In genomic region chr17:75513667-75514052, GRCh38 we compare ENCODE assay signal across 13 cellular contexts. TPM values are rescaled to one million over a fixed set of nuclear protein-coding genes. Genes with fewer than 3 reads are reported as not detected.
DNase-seq lines count a peak whose midpoint lies in the region; ATAC-seq, FAIRE-seq and TF ChIP-seq lines count a peak whose summit lies in the region.
"Had no signal": no experiment of that assay in that cellular context is flagged by ENCODE, and none has a peak within 500 bp of the region (broad histone marks: within the 10 kb centered on the region; RNA-seq: fewer than 3 reads in every experiment).

No MANE protein-coding gene starts in this region.

- no peaks in the 10 kb centered on the region for H3K9me3 Mint-ChIP-seq in activated CD4-positive, alpha-beta T cell treated with anti-CD3 and anti-CD28 coated beads, Interleukin-2, amount 10 ng/mL, durations not matched to agents 7 days and 5 days
- H3K9me3 Mint-ChIP-seq: activated T-cell treated with anti-CD3 and anti-CD28 coated beads, Interleukin-2, amount 50 U/mL, for 24 hours; stimulated activated naive CD8-positive, alpha-beta T cell treated with anti-CD3 and anti-CD28 coated beads, Interleukin-15, amount 100 ng/mL, for 72 hours had no signal

- peak overlapping the region; percentile 79; the same call in 1 of the 2 replicates for H3K9ac ChIP-seq in DND-41 (ENCODE audit: low read depth, low read length)

- H3K27me3 Mint-ChIP-seq in activated CD4-positive, alpha-beta T cell treated with anti-CD3 and anti-CD28 coated beads, Interleukin-2, amount 10 ng/mL, durations not matched to agents 7 days and 5 days = peaks cover 4% of the 10 kb centered on the region
- H3K27me3 Mint-ChIP-seq: stimulated activated naive CD8-positive, alpha-beta T cell treated with anti-CD3 and anti-CD28 coated beads, Interleukin-15, amount 100 ng/mL, for 72 hours; T-helper 17 cell had no signal

- H3K4me2 ChIP-seq in DND-41 (ENCODE audit: insufficient read depth, low read length) = peak overlapping the region; percentile 92

- no peak for TF ChIP-seq POLR2A in body of pancreas (IDR thresholded peaks at IDR 0.05)
- no peak for TF ChIP-seq POLR2A in spleen (IDR thresholded peaks at IDR 0.05)

- peaks cover 17% of the 10 kb centered on the region for H3K4me1 Mint-ChIP-seq in activated CD4-positive, alpha-beta T cell treated with anti-CD3 and anti-CD28 coated beads, Interleukin-2, amount 10 ng/mL, durations not matched to agents 7 days and 5 days

- CTCF ChIA-PET in activated CD4-positive, alpha-beta T cell treated with anti-CD3 and anti-CD28 coated beads, Interleukin-2, amount 10 ng/mL, durations not matched to agents 7 days and 5 days (lab: Charles Lee) = interaction anchor here (0.6 to 2.4 kb wide), 4 partner anchors 11 to 33 kb away, joined by 4 to 8 read pairs (median 4); no protein-coding TSS in a partner anchor

- H3K4me3 ChIP-seq in DND-41 (ENCODE audit: low read depth in 1 of 2, low read length in 2 of 2) (0 out of 4 replicates have a peak overlapping the region, but pooled peaks of 1 of the 2 experiments have one; percentile 67), body of pancreas (no peak overlapping the region), spleen (peak overlapping the region; percentile 70 to 99 (median 94))

- 77 to 80% methylated on average over 11 to 18 of the region's 18 CpGs for WGBS in body of pancreas, 2 donors
- 71 to 86% (median 80%) methylated on average over 16 to 18 of the region's 18 CpGs for WGBS in spleen, 5 donors

- DNase-seq in DND-41 (no peak), body of pancreas (no peak), spleen (peak; percentile 69), D721Med (ENCODE audit: insufficient read length, low spot score) (no peak), GM20000 (ENCODE audit: low spot score) (no peak)
- DNase-seq in activated CD4-positive, alpha-beta T cell treated with anti-CD3 and anti-CD28 coated beads, Interleukin-2, amount 10 ng/mL, durations not matched to agents 7 days and 5 days = no peak
- DNase-seq: NCI-H446; stimulated activated naive CD8-positive, alpha-beta T cell treated with anti-CD3 and anti-CD28 coated beads, Interleukin-15, amount 100 ng/mL, for 72 hours; T-helper 17 cell had no signal

- H3K9me3 ChIP-seq in DND-41 (ENCODE audit: insufficient read depth, low read length, severe bottlenecking) (no peaks in the 10 kb centered on the region), body of pancreas (no peaks in the 10 kb centered on the region), spleen (no peaks in the 10 kb centered on the region)

- intact Hi-C loops in body of pancreas (cut with DNase I) = no loop called here
- intact Hi-C loops in spleen (cut with DNase I; ENCODE audit: low total_unique reads) = loop anchor here (10.0 kb wide), 1 partner anchor 89 kb away; no protein-coding TSS in a partner anchor

- POLR2A ChIA-PET in activated CD4-positive, alpha-beta T cell treated with anti-CD3 and anti-CD28 coated beads, Interleukin-2, amount 10 ng/mL, durations not matched to agents 7 days and 5 days (lab: Charles Lee) = interaction anchor here (0.6 kb wide), 1 partner anchor 221 kb away, joined by 3 read pairs; no protein-coding TSS in a partner anchor

- H3K4me3 Mint-ChIP-seq in activated CD4-positive, alpha-beta T cell treated with anti-CD3 and anti-CD28 coated beads, Interleukin-2, amount 10 ng/mL, durations not matched to agents 7 days and 5 days = no peak overlapping the region

- H3K27me3 ChIP-seq in DND-41 (ENCODE audit: insufficient read depth, low read length, poor library complexity) (no peaks in the 10 kb centered on the region), body of pancreas (no peaks in the 10 kb centered on the region), layer of hippocampus (ENCODE audit: control insufficient read depth, insufficient read depth, low read length) (no peaks in the 10 kb centered on the region), spleen (replicated peaks in 1 of 7) (peaks cover 0 to 18% (median 0%) of the 10 kb centered on the region in 7 donors)

- H3K36me3 ChIP-seq in DND-41 (ENCODE audit: insufficient read depth, low read length) (peaks cover 37% of the 10 kb centered on the region), body of pancreas (replicated peaks in 1 of 2; ENCODE audit: insufficient read depth in 1 of 2, low read depth in 2 of 2) (no peaks in the 10 kb centered on the region), spleen (peaks cover 0 to 20% (median 0%) of the 10 kb centered on the region in 6 donors)

- no peak overlapping the region for H3K27ac Mint-ChIP-seq in activated CD4-positive, alpha-beta T cell treated with anti-CD3 and anti-CD28 coated beads, Interleukin-2, amount 10 ng/mL, durations not matched to agents 7 days and 5 days
- H3K27ac Mint-ChIP-seq: activated T-cell treated with anti-CD3 and anti-CD28 coated beads, Interleukin-2, amount 50 U/mL, for 24 hours; stimulated activated naive CD8-positive, alpha-beta T cell treated with anti-CD3 and anti-CD28 coated beads, Interleukin-15, amount 100 ng/mL, for 72 hours; T-helper 17 cell had no signal

- TF ChIP-seq CTCF in DND-41 (IDR thresholded peaks at IDR 0.05; ENCODE audit: borderline replicate concordance, extremely low read depth, low read length, poor library complexity, severe bottlenecking) = no peak
- no peak for TF ChIP-seq CTCF in body of pancreas (IDR thresholded peaks at IDR 0.05)
- TF ChIP-seq CTCF in spleen (IDR thresholded peaks at IDR 0.05 in 8 of 11, conservative IDR thresholded peaks at IDR 0.05 in 3 of 11) = no peak
- TF ChIP-seq CTCF in D721Med (IDR thresholded peaks at IDR 0.05; ENCODE audit: insufficient read depth, missing control alignments) = no peak
- TF ChIP-seq CTCF in GM20000 (IDR thresholded peaks at IDR 0.05; ENCODE audit: extremely low read depth, missing control alignments) = no peak

- H3K27ac ChIP-seq in DND-41 (ENCODE audit: low read length) (no peak overlapping the region; the same call in 1 of the 2 replicates), body of pancreas (peak overlapping the region in 3 of 4 donors; percentile 87 to 93 (median 89)), layer of hippocampus (ENCODE audit: low read depth, low read length) (peak overlapping the region; percentile 90), spleen (peak overlapping the region in 7 of 8 donors; percentile 15 to 90 (median 84))

- peaks cover 42% of the 10 kb centered on the region for H3K79me2 ChIP-seq in DND-41 (ENCODE audit: insufficient read depth, low read length)

- ATAC-seq in DND-41 (ENCODE audit: insufficient read depth, low read depth) (no peak), body of pancreas (no peak), GM21529 (IDR thresholded peaks at IDR 0.05; ENCODE audit: unreplicated experiment) (no peak)
- ATAC-seq: stimulated activated naive CD8-positive, alpha-beta T cell treated with anti-CD3 and anti-CD28 coated beads, Interleukin-15, amount 100 ng/mL, for 72 hours; T-helper 17 cell had no signal

- H2AFZ ChIP-seq in DND-41 (ENCODE audit: low read depth, low read length) = no peak overlapping the region

- peaks cover 7% of the 10 kb centered on the region for H3K36me3 Mint-ChIP-seq in activated CD4-positive, alpha-beta T cell treated with anti-CD3 and anti-CD28 coated beads, Interleukin-2, amount 10 ng/mL, durations not matched to agents 7 days and 5 days (ENCODE audit: low read depth)

- H3K4me1 ChIP-seq in DND-41 (ENCODE audit: insufficient read depth, low read length) (peaks cover 54% of the 10 kb centered on the region), body of pancreas (peaks cover 71% of the 10 kb centered on the region), spleen (peaks cover 8 to 92% (median 56%) of the 10 kb centered on the region in 6 donors)

- no peak for FAIRE-seq in D721Med (lab: Jason Lieb, UNC)

- H4K20me1 ChIP-seq in DND-41 (ENCODE audit: insufficient read depth, low read length) = peaks cover 42% of the 10 kb centered on the region

RNA-seq across cellular contexts. Expression of gene CASKIN2, which starts 1.7 kb away (rescaled TPM):
- total RNA-seq in body of pancreas (10 to 100 TPM in 1 of 2 donors, 1 to 10 TPM in 1; 9.1 to 16.2 TPM), spleen (100 to 1,000 TPM in 3 of 7 donors, 10 to 100 TPM in 4; 33.5 to 135 (median 51.1) TPM)
- polyA plus RNA-seq in spleen = 10 to 100 TPM in 1 of 3 donors, 1 to 10 TPM in 2; 4.7 to 27.8 (median 6.2) TPM
- 1 to 10 TPM in 1 of 2 experiments, under 1 TPM in 1; 0.47 to 1.1 TPM for total RNA-seq in activated CD4-positive, alpha-beta T cell treated with anti-CD3 and anti-CD28 coated beads, Interleukin-2, amount 10 ng/mL, durations not matched to agents 7 days and 5 days

RNA-seq across cellular contexts. Expression of gene TSEN54, which starts 2.7 kb away (rescaled TPM):
- total RNA-seq in body of pancreas (100 to 1,000 TPM in 1 of 2 donors, 10 to 100 TPM in 1; 63.8 to 123 TPM), spleen (10 to 100 TPM; 31.0 to 58.1 (median 35.4) TPM)
- polyA plus RNA-seq in spleen = 10 to 100 TPM; 40.8 to 87.8 (median 68.9) TPM
- 10 to 100 TPM; 48.8 to 59.2 TPM for total RNA-seq in activated CD4-positive, alpha-beta T cell treated with anti-CD3 and anti-CD28 coated beads, Interleukin-2, amount 10 ng/mL, durations not matched to agents 7 days and 5 days

RNA-seq across cellular contexts. Expression of gene LLGL2, which starts 11.8 kb away (rescaled TPM):
- total RNA-seq in body of pancreas (100 to 1,000 TPM; 113 to 251 TPM), spleen (10 to 100 TPM; 44.0 to 97.8 (median 75.1) TPM)
- 100 to 1,000 TPM in 1 of 3 donors, 10 to 100 TPM in 2; 28.6 to 153 (median 92.6) TPM for polyA plus RNA-seq in spleen
- 10 to 100 TPM; 17.8 to 24.2 TPM for total RNA-seq in activated CD4-positive, alpha-beta T cell treated with anti-CD3 and anti-CD28 coated beads, Interleukin-2, amount 10 ng/mL, durations not matched to agents 7 days and 5 days
- total RNA-seq: HT1080 had no signal

RNA-seq across cellular contexts. Expression of gene TMEM94, which starts 57.2 kb away (rescaled TPM):
- total RNA-seq in body of pancreas (100 to 1,000 TPM in 1 of 2 donors, 10 to 100 TPM in 1; 27.2 to 145 TPM), spleen (100 to 1,000 TPM in 1 of 7 donors, 10 to 100 TPM in 6; 66.6 to 101 (median 94.1) TPM)
- polyA plus RNA-seq in spleen = 10 to 100 TPM; 24.8 to 77.8 (median 59.5) TPM
- 10 to 100 TPM; 80.3 to 82.1 TPM for total RNA-seq in activated CD4-positive, alpha-beta T cell treated with anti-CD3 and anti-CD28 coated beads, Interleukin-2, amount 10 ng/mL, durations not matched to agents 7 days and 5 days

Comparison
In these comparisons a context has a peak if more than half of its experiments do, and no peak if none do; other contexts are left out.
1. H3K4me3 ChIP-seq: peak in spleen (8 of 8); none in body of pancreas (0 of 2).
2. RNA of gene CASKIN2, which starts 1.7 kb away (total RNA-seq): 33.5 to 135 TPM in spleen and 9.1 to 16.2 TPM in body of pancreas; 0.47 to 1.1 TPM in activated CD4-positive, alpha-beta T cell treated with anti-CD3 and anti-CD28 coated beads, Interleukin-2, amount 10 ng/mL, durations not matched to agents 7 days and 5 days; every median in the first group is over 4 times any median in the second.